Comparison of ENCODE assay signal across 15 cellular contexts in the genomic region with DNA sequence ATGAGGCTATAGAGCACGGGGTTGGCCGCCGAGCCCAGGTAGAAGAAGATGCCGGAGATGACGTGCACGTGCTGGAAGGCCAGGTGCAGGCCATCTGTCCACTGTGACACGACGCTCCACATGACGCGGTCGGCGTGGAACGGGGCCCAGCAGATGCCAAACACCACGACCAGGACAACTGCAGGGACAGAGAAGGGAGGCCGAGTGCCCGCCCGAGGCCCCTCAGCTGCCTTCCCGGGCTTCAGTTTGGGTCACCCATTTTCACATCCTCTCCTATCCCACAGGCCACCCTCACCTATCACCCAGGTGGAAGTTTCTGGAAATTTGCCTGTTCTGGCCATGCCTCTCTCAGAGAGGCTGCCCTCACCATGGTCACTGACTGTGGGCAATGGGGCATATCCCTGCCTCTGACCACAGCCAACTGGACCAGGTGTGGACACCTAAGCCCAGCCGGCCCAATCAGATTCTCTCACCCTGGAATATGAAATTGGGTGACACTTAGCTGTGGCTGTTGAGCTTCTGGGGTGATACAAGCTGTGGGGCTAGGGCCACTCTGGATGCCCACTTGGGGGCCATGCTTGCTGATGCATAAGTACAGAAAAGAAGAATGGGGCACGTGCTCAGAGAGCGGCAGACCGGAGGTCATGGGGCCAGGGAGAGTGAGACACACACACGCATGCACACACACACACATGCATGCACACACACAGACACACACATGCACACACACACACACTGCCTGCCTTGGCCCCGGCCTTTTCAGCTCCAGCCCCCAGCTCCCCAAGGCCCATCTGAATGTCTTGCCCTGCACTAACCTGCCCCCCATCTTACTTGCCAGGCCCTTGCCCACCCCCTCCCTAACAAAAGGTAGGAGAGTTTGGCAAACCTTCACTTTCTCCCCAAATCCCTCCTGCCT. TPM values are rescaled to one million over a fixed set of nuclear protein-coding genes. Genes with fewer than 3 reads are reported as not detected.
"Had no signal": no experiment of that assay in that cellular context is flagged by ENCODE, and none has a peak within 500 bp of the region (broad histone marks: within the 10 kb centered on the region; RNA-seq: fewer than 3 reads in every experiment).

No MANE protein-coding gene starts in this region.

- H3K9me3 ChIP-seq: body of pancreas, tibial artery had no signal

- H3K4me3 ChIP-seq: body of pancreas, tibial artery had no signal

- H3K27ac ChIP-seq: body of pancreas, tibial artery, VCaP had no signal

- ATAC-seq: body of pancreas; left cardiac atrium; naive thymus-derived CD4-positive, alpha-beta T cell had no signal

- H3K27ac Mint-ChIP-seq: endodermal cell had no signal

- DNase-seq: activated CD8-positive, alpha-beta memory T cell treated with anti-CD3 and anti-CD28 coated beads for 24 hours; activated naive CD4-positive, alpha-beta T cell treated with anti-CD3 and anti-CD28 coated beads, Interleukin-2, amount 50 U/mL, for 16 hours; amniotic stem cell; body of pancreas; cerebellar nuclear complex; dermis blood vessel endothelial cell; endodermal cell; left cardiac atrium; naive thymus-derived CD4-positive, alpha-beta T cell; stimulated activated CD4-positive, alpha-beta T cell treated with anti-CD3 and anti-CD28 coated beads, Interleukin-15, amount 100 ng/mL, for 24 hours; T-helper 9 cell had no signal

- H3K36me3 ChIP-seq: tibial artery had no signal

- H3K27me3 ChIP-seq: body of pancreas had no signal

- H3K9me3 Mint-ChIP-seq: endodermal cell had no signal

- H3K4me1 Mint-ChIP-seq: endodermal cell had no signal

- H3K4me3 Mint-ChIP-seq: endodermal cell had no signal

RNA-seq across cellular contexts. Expression of a gene that starts 4.7 kb away (rescaled TPM):
- total RNA-seq: glomerular endothelial cell, lung microvascular endothelial cell had no signal
